ENCODE assay signal across 21 cellular contexts in the genomic region with DNA sequence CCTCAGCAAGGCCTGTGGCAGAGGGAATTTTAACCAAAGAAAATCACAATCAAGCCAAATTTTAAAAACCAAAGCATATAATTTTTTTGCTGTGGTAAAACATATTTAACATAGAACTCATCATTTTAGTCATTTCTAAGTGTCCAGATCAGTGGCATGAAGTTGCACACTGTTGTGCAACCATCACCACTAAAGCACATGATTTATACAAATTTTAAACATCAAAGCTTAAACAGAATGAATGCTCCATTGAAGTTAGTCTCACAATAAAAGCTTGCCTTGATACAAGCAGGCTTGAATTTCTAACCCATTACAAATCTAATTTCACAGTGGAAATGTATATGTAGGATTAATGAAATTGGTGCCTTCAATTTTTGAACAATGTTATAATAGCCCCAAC. TPM values are rescaled to one million over a fixed set of nuclear protein-coding genes. Genes with fewer than 3 reads are reported as not detected.
"Had no signal": no experiment of that assay in that cellular context is flagged by ENCODE, and none has a peak within 500 bp of the region (broad histone marks: within the 10 kb centered on the region; RNA-seq: fewer than 3 reads in every experiment).

No MANE protein-coding gene starts in this region.

- H3K36me3 ChIP-seq: adrenal gland, colonic mucosa, lower lobe of right lung had no signal

- DNase-seq: activated T-cell treated with anti-CD3 and anti-CD28 coated beads, Interleukin-2, amount 50 U/mL, for 1 hour; adrenal gland; colonic mucosa; dorsolateral prefrontal cortex; glutamatergic neuron; immature natural killer cell; lower lobe of right lung; naive B cell; nucleus accumbens; right cardiac atrium; stimulated activated CD4-positive, alpha-beta T cell treated with anti-CD3 and anti-CD28 coated beads, Interleukin-2, amount 100 ng/mL, for 24 hours; stimulated activated naive B cell treated with anti-CD40 and anti-IgM and Interleukin-4, amounts not matched to agents 10 μg/mL and 1 μg/mL and 100 μg/mL, for 72 hours; T-helper 1 cell; testis; trophoblast cell had no signal

- H3K4me1 ChIP-seq: adrenal gland, lower lobe of right lung, parathyroid adenoma, testis had no signal

- H3K9me3 Mint-ChIP-seq: activated naive CD4-positive, alpha-beta T cell treated with anti-CD3 and anti-CD28 coated beads, Interleukin-2, amount 50 U/mL, for 72 hours; immature natural killer cell; naive B cell had no signal

- H3K27ac ChIP-seq: adrenal gland, colonic mucosa, dorsolateral prefrontal cortex, hepatocyte, lower lobe of right lung, parathyroid adenoma, testis had no signal

- H3K4me3 Mint-ChIP-seq: immature natural killer cell; naive B cell; stimulated activated naive B cell treated with anti-CD40 and anti-IgM and Interleukin-4, amounts not matched to agents 10 μg/mL and 1 μg/mL and 100 μg/mL, for 72 hours had no signal

- H3K9ac ChIP-seq: parathyroid adenoma had no signal

- H3K4me1 Mint-ChIP-seq: immature natural killer cell; stimulated activated naive B cell treated with anti-CD40 and anti-IgM and Interleukin-4, amounts not matched to agents 10 μg/mL and 1 μg/mL and 100 μg/mL, for 72 hours had no signal

- H3K9me3 ChIP-seq: adrenal gland, colonic mucosa, lower lobe of right lung, testis had no signal

- H3K27me3 Mint-ChIP-seq: naive B cell; stimulated activated naive B cell treated with anti-CD40 and anti-IgM and Interleukin-4, amounts not matched to agents 10 μg/mL and 1 μg/mL and 100 μg/mL, for 72 hours had no signal

- H3K27ac Mint-ChIP-seq: activated naive CD4-positive, alpha-beta T cell treated with anti-CD3 and anti-CD28 coated beads, Interleukin-2, amount 50 U/mL, for 72 hours; immature natural killer cell; stimulated activated naive B cell treated with anti-CD40 and anti-IgM and Interleukin-4, amounts not matched to agents 10 μg/mL and 1 μg/mL and 100 μg/mL, for 72 hours had no signal

- H3K36me3 Mint-ChIP-seq: activated naive CD4-positive, alpha-beta T cell treated with anti-CD3 and anti-CD28 coated beads, Interleukin-2, amount 50 U/mL, for 72 hours; immature natural killer cell; naive B cell had no signal

- H3K4me3 ChIP-seq: adrenal gland, colonic mucosa, dorsolateral prefrontal cortex, hepatocyte, lower lobe of right lung, skin epidermis, testis had no signal

- H2AFZ ChIP-seq: hepatocyte, parathyroid adenoma had no signal

- ATAC-seq: activated naive CD4-positive, alpha-beta T cell treated with anti-CD3 and anti-CD28 coated beads, Interleukin-2, amount 50 U/mL, for 72 hours; left lobe of liver; lower lobe of right lung; right cardiac atrium; stimulated activated naive B cell treated with anti-CD40 and anti-IgM and Interleukin-4, amounts not matched to agents 10 μg/mL and 1 μg/mL and 100 μg/mL, for 72 hours had no signal

- H3K4me2 ChIP-seq: hepatocyte had no signal

- H3K27me3 ChIP-seq: adrenal gland, colonic mucosa, dorsolateral prefrontal cortex, hepatocyte, testis had no signal

RNA-seq across cellular contexts. Expression of a gene that starts 31.2 kb away (rescaled TPM):
- polyA plus RNA-seq: neural cell had no signal
